17 cellular contexts compared by ENCODE assay signal in genomic region chr2:240846309-240846708, GRCh38. TPM values are rescaled to one million over a fixed set of nuclear protein-coding genes. Genes with fewer than 3 reads are reported as not detected.
"Had no signal": no experiment of that assay in that cellular context is flagged by ENCODE, and none has a peak within 500 bp of the region (broad histone marks: within the 10 kb centered on the region; RNA-seq: fewer than 3 reads in every experiment).

No MANE protein-coding gene starts in this region.

RNA-seq across cellular contexts. Expression of gene AGXT, which starts 22.3 kb away (rescaled TPM):
- total RNA-seq: activated naive CD4-positive, alpha-beta T cell treated with anti-CD3 and anti-CD28 coated beads for 36 hours; activated naive CD4-positive, alpha-beta T cell treated with anti-CD3 and anti-CD28 coated beads, Interleukin-2, amount 50 U/mL, for 72 hours; activated naive CD8-positive, alpha-beta T cell treated with anti-CD3 and anti-CD28 coated beads for 36 hours; activated naive CD8-positive, alpha-beta T cell treated with anti-CD3 and anti-CD28 coated beads, Interleukin-2, amount 10 ng/mL, durations not matched to agents 7 days and 5 days; activated T-cell treated with anti-CD3 and anti-CD28 coated beads, Interleukin-2, amount 50 U/mL, for 72 hours; activated T-helper 1 cell treated with anti-CD3 and anti-CD28 coated beads, Interleukin-12 subunit alpha, Interleukin-12 subunit beta, Interleukin-2, Interleukin-4 antibody, amounts not matched to agents 30 ng/mL and 10 ng/mL and 1 ng/mL, durations not matched to agents 14 hours and 24 hours and 36 hours; activated T-helper 17 cell treated with anti-CD3 and anti-CD28 coated beads, Interleukin-2, amount 50 U/mL, for 72 hours; activated T-helper 2 cell treated with anti-CD3 and anti-CD28 coated beads, Interferon-gamma antibody, Interleukin-2, Interleukin-4, amounts not matched to agents 10 μg/mL and 5 μg/mL and 100 μg/mL, durations not matched to agents 14 hours and 24 hours and 36 hours; aorta; ascending aorta; astrocyte; bronchial epithelial cell; cardiac septum; cerebellum had no signal
- polyA plus RNA-seq: aorta had no signal

RNA-seq across cellular contexts. Expression of gene KIF1A, which starts 26.3 kb away (rescaled TPM):
- total RNA-seq: bronchial epithelial cell had no signal

RNA-seq across cellular contexts. Expression of gene MAB21L4, which starts 49.6 kb away (rescaled TPM):
- total RNA-seq: activated naive CD4-positive, alpha-beta T cell treated with anti-CD3 and anti-CD28 coated beads for 36 hours; activated naive CD4-positive, alpha-beta T cell treated with anti-CD3 and anti-CD28 coated beads, Interleukin-2, amount 50 U/mL, for 72 hours; activated naive CD8-positive, alpha-beta T cell treated with anti-CD3 and anti-CD28 coated beads for 36 hours; activated naive CD8-positive, alpha-beta T cell treated with anti-CD3 and anti-CD28 coated beads, Interleukin-2, amount 10 ng/mL, durations not matched to agents 7 days and 5 days; activated T-cell treated with anti-CD3 and anti-CD28 coated beads, Interleukin-2, amount 50 U/mL, for 4 hours; activated T-cell treated with anti-CD3 and anti-CD28 coated beads, Interleukin-2, amount 50 U/mL, for 72 hours; activated T-helper 1 cell treated with anti-CD3 and anti-CD28 coated beads, Interleukin-12 subunit alpha, Interleukin-12 subunit beta, Interleukin-2, Interleukin-4 antibody, amounts not matched to agents 30 ng/mL and 10 ng/mL and 1 ng/mL, durations not matched to agents 14 hours and 24 hours and 36 hours; activated T-helper 17 cell treated with anti-CD3 and anti-CD28 coated beads, Interleukin-2, amount 50 U/mL, for 72 hours; activated T-helper 2 cell treated with anti-CD3 and anti-CD28 coated beads, Interferon-gamma antibody, Interleukin-2, Interleukin-4, amounts not matched to agents 10 μg/mL and 5 μg/mL and 100 μg/mL, durations not matched to agents 14 hours and 24 hours and 36 hours; adrenal gland; aorta; ascending aorta; cardiac muscle cell; cardiac septum; cerebellum had no signal
- polyA plus RNA-seq: cardiac muscle cell had no signal

RNA-seq across cellular contexts. Expression of gene CROCC2, which starts 59.8 kb away (rescaled TPM):
- total RNA-seq: activated naive CD4-positive, alpha-beta T cell treated with anti-CD3 and anti-CD28 coated beads for 36 hours; activated naive CD4-positive, alpha-beta T cell treated with anti-CD3 and anti-CD28 coated beads, Interleukin-2, amount 50 U/mL, for 72 hours; activated naive CD8-positive, alpha-beta T cell treated with anti-CD3 and anti-CD28 coated beads for 36 hours; activated naive CD8-positive, alpha-beta T cell treated with anti-CD3 and anti-CD28 coated beads, Interleukin-2, amount 10 ng/mL, durations not matched to agents 7 days and 5 days; activated T-cell treated with anti-CD3 and anti-CD28 coated beads, Interleukin-2, amount 50 U/mL, for 4 hours; activated T-cell treated with anti-CD3 and anti-CD28 coated beads, Interleukin-2, amount 50 U/mL, for 72 hours; activated T-helper 1 cell treated with anti-CD3 and anti-CD28 coated beads, Interleukin-12 subunit alpha, Interleukin-12 subunit beta, Interleukin-2, Interleukin-4 antibody, amounts not matched to agents 30 ng/mL and 10 ng/mL and 1 ng/mL, durations not matched to agents 14 hours and 24 hours and 36 hours; activated T-helper 17 cell treated with anti-CD3 and anti-CD28 coated beads, Interleukin-2, amount 50 U/mL, for 72 hours; activated T-helper 2 cell treated with anti-CD3 and anti-CD28 coated beads, Interferon-gamma antibody, Interleukin-2, Interleukin-4, amounts not matched to agents 10 μg/mL and 5 μg/mL and 100 μg/mL, durations not matched to agents 14 hours and 24 hours and 36 hours; astrocyte; bronchial epithelial cell; cardiac muscle cell; cardiac septum; cerebellum had no signal
- polyA plus RNA-seq: aorta, cardiac muscle cell had no signal
